ENCODE assay signal across 19 cellular contexts in genomic region chr22:41531422-41531727, GRCh38. TPM values are rescaled to one million over a fixed set of nuclear protein-coding genes. Genes with fewer than 3 reads are reported as not detected.
A peak's percentile ranks its signal among the peaks of the same experiment; 100 is the strongest.
DNase-seq lines count a peak whose midpoint lies in the region; ATAC-seq and TF ChIP-seq lines count a peak whose summit lies in the region.
"Had no signal": no experiment of that assay in that cellular context is flagged by ENCODE, and none has a peak within 500 bp of the region (broad histone marks: within the 10 kb centered on the region; RNA-seq: fewer than 3 reads in every experiment).

No MANE protein-coding gene starts in this region.

- TF ChIP-seq POLR2A in esophagus muscularis mucosa (IDR thresholded peaks at IDR 0.05; ENCODE audit: low read depth): no peak

- H3K27ac Mint-ChIP-seq in nephron progenitor cell: peak overlapping the region; percentile 45
- no peak overlapping the region for H3K27ac Mint-ChIP-seq in stimulated activated memory B cell treated with anti-CD40 and anti-IgM and Interleukin-4, amounts not matched to agents 10 μg/mL and 1 μg/mL and 100 μg/mL, for 72 hours

- H3K27me3 ChIP-seq in cardiac muscle cell: no peaks in the 10 kb centered on the region
- H3K27me3 ChIP-seq in esophagus muscularis mucosa: no peaks in the 10 kb centered on the region

- H3K4me1 ChIP-seq in cardiac muscle cell (ENCODE audit: low read depth): no peaks in the 10 kb centered on the region
- H3K4me1 ChIP-seq in esophagus muscularis mucosa: peaks cover 25 to 34% (median 28%) of the 10 kb centered on the region in 4 donors
- H3K4me1 ChIP-seq: A549 had no signal

- H3K27ac ChIP-seq in cardiac muscle cell: peak overlapping the region; percentile 68
- H3K27ac ChIP-seq in esophagus muscularis mucosa (replicated peaks in 1 of 4): peak overlapping the region; percentile 52 to 78 (median 66)
- H3K27ac ChIP-seq in substantia nigra (ENCODE audit: low read depth, low read length, poor library complexity, severe bottlenecking): peak overlapping the region; percentile 74
- H3K27ac ChIP-seq: A549, GM23248 had no signal

- H3K4me3 ChIP-seq in cardiac muscle cell: no peak overlapping the region
- no peak overlapping the region for H3K4me3 ChIP-seq in esophagus muscularis mucosa
- H3K4me3 ChIP-seq: A549, GM23248 had no signal

- no peaks in the 10 kb centered on the region for H3K9me3 ChIP-seq in cardiac muscle cell (ENCODE audit: low read depth)
- H3K9me3 ChIP-seq in esophagus muscularis mucosa: no peaks in the 10 kb centered on the region
- H3K9me3 ChIP-seq: A549 had no signal

- no peaks in the 10 kb centered on the region for H3K27me3 Mint-ChIP-seq in nephron progenitor cell (ENCODE audit: low read depth, poor library complexity)
- no peaks in the 10 kb centered on the region for H3K27me3 Mint-ChIP-seq in stimulated activated memory B cell treated with anti-CD40 and anti-IgM and Interleukin-4, amounts not matched to agents 10 μg/mL and 1 μg/mL and 100 μg/mL, for 72 hours
- H3K27me3 Mint-ChIP-seq: CD4-positive, CD25-positive, alpha-beta regulatory T cell had no signal

- H3K4me3 Mint-ChIP-seq in nephron progenitor cell: no peak overlapping the region
- H3K4me3 Mint-ChIP-seq in stimulated activated memory B cell treated with anti-CD40 and anti-IgM and Interleukin-4, amounts not matched to agents 10 μg/mL and 1 μg/mL and 100 μg/mL, for 72 hours: no peak overlapping the region
- H3K4me3 Mint-ChIP-seq: CD4-positive, CD25-positive, alpha-beta regulatory T cell had no signal

- H3K36me3 ChIP-seq in cardiac muscle cell (peaks cover 27% of the 10 kb centered on the region), esophagus muscularis mucosa (peaks cover 29 to 78% (median 65%) of the 10 kb centered on the region in 4 donors)

- ATAC-seq in Right ventricle myocardium superior (ENCODE audit: poor library complexity): no peak
- ATAC-seq in stimulated activated memory B cell treated with anti-CD40 and anti-IgM and Interleukin-4, amounts not matched to agents 10 μg/mL and 1 μg/mL and 100 μg/mL, for 72 hours: no peak
- ATAC-seq: A549, HCT116 had no signal

- no peaks in the 10 kb centered on the region for H3K9me3 Mint-ChIP-seq in nephron progenitor cell
- H3K9me3 Mint-ChIP-seq in stimulated activated memory B cell treated with anti-CD40 and anti-IgM and Interleukin-4, amounts not matched to agents 10 μg/mL and 1 μg/mL and 100 μg/mL, for 72 hours: no peaks in the 10 kb centered on the region
- H3K9me3 Mint-ChIP-seq: CD4-positive, CD25-positive, alpha-beta regulatory T cell had no signal

- TF ChIP-seq CTCF in cardiac muscle cell (IDR thresholded peaks at IDR 0.05; ENCODE audit: low read depth, low read length) (no peak), esophagus muscularis mucosa (IDR thresholded peaks at IDR 0.05) (no peak), nephron progenitor cell (IDR thresholded peaks at IDR 0.05) (no peak)

- no peak for TF ChIP-seq EP300 in esophagus muscularis mucosa (IDR thresholded peaks at IDR 0.05)

- H3K36me3 Mint-ChIP-seq in nephron progenitor cell (ENCODE audit: low read depth): peaks cover 31% of the 10 kb centered on the region
- peaks cover 49% of the 10 kb centered on the region for H3K36me3 Mint-ChIP-seq in stimulated activated memory B cell treated with anti-CD40 and anti-IgM and Interleukin-4, amounts not matched to agents 10 μg/mL and 1 μg/mL and 100 μg/mL, for 72 hours

- WGBS in esophagus muscularis mucosa: 96% methylated on average over 5 of the region's 7 CpGs

- no peak for DNase-seq in cardiac muscle cell (ENCODE audit: low read depth in 1 of 2, low spot score in 1 of 2)
- DNase-seq in Right ventricle myocardium superior: no peak
- no peak for DNase-seq in esophagus muscularis mucosa (ENCODE audit: extremely low spot score)
- no peak for DNase-seq in nephron progenitor cell
- DNase-seq in substantia nigra (lab: John Stamatoyannopoulos, UW): no peak
- no peak for DNase-seq in NCI-H2171 treated with DMSO at 0.1 percent for 48 hours (lab: John Stamatoyannopoulos, UW)
- DNase-seq in NOMO-1 treated with dmso at 0.1 percent for 144 hours (lab: John Stamatoyannopoulos, UW; ENCODE audit: unreplicated experiment): no peak
- DNase-seq: AML-193; Calu3; CD4-positive, CD25-positive, alpha-beta regulatory T cell; DMS79; GM23248; NCI-H1436; NCI-H2081; NCI-H2227 treated with DMSO at 0.1 percent for 48 hours; NCI-H524 treated with DMSO at 0.1 percent for 48 hours had no signal

- peaks cover 19% of the 10 kb centered on the region for H3K4me1 Mint-ChIP-seq in nephron progenitor cell
- peaks cover 26% of the 10 kb centered on the region for H3K4me1 Mint-ChIP-seq in stimulated activated memory B cell treated with anti-CD40 and anti-IgM and Interleukin-4, amounts not matched to agents 10 μg/mL and 1 μg/mL and 100 μg/mL, for 72 hours

- intact Hi-C loops in Right ventricle myocardium superior (cut with DNase I) (no loop called here), esophagus muscularis mucosa (cut with DNase I) (no loop called here)

RNA-seq across cellular contexts. Expression of gene POLR3H, which starts 12.9 kb away (rescaled TPM):
- total RNA-seq in cardiac muscle cell (11.4 and 12.5 TPM in 2 replicates), Right ventricle myocardium superior (18.3 TPM), esophagus muscularis mucosa (10 to 100 TPM; 20.9 to 28.2 (median 23.0) TPM)
- polyA plus RNA-seq in cardiac muscle cell: 24.7 and 30.9 TPM in 2 replicates

RNA-seq across cellular contexts. Expression of gene CSDC2, which starts 29.4 kb away (rescaled TPM):
- total RNA-seq in cardiac muscle cell (4.2 and 4.3 TPM in 2 replicates), Right ventricle myocardium superior (252 TPM), esophagus muscularis mucosa (10 to 100 TPM in 1 of 4 donors, 1 to 10 TPM in 3; 2.9 to 12.4 (median 7.1) TPM)
- 5.0 and 5.1 TPM in 2 replicates for polyA plus RNA-seq in cardiac muscle cell
- total RNA-seq: Calu3; CD4-positive, CD25-positive, alpha-beta regulatory T cell; GM23248 had no signal
- polyA plus RNA-seq: CD4-positive, CD25-positive, alpha-beta regulatory T cell had no signal

RNA-seq across cellular contexts. Expression of gene PMM1, which starts 58.3 kb away (rescaled TPM):
- total RNA-seq in cardiac muscle cell (22.5 and 34.0 TPM in 2 replicates), Right ventricle myocardium superior (13.9 TPM), esophagus muscularis mucosa (10 to 100 TPM; 37.4 to 54.2 (median 39.3) TPM)
- polyA plus RNA-seq in cardiac muscle cell: 53.7 and 63.6 TPM in 2 replicates

Comparison
In these comparisons a context has a peak if more than half of its experiments do, and no peak if none do; other contexts are left out.
1. RNA of gene CSDC2, which starts 29.4 kb away (total RNA-seq): 252 TPM in Right ventricle myocardium superior (single experiment); 2.9 to 12.4 TPM in esophagus muscularis mucosa and 4.2 to 4.3 TPM in cardiac muscle cell; every median in the first group is over 10 times any median in the second.
2. Peak in every context shown above with its lines, with median percentiles within 50 percentile points of each other: H3K27ac ChIP-seq.